ENCODE assay signal across 25 cellular contexts in the genomic region with DNA sequence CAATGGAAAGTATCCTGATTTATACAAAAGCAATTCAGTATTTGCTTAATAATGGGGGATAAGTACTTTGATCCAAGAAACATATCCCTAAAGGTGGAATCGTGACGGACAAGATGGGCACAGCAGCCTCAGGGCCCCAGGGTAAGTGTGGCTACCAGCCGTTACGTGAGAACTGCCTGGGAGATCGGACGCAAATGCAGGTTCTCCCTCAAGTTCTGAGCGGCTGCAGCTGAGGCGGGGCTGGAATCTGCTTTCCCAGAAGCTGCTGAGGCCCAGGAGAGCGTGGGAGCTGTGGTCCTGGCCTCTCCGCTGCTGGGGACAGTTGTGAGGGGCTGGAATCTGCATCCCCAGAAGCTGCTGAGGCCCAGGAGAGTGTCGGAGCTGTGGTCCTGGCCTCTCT. TPM values are rescaled to one million over a fixed set of nuclear protein-coding genes. Genes with fewer than 3 reads are reported as not detected.
"Had no signal": no experiment of that assay in that cellular context is flagged by ENCODE, and none has a peak within 500 bp of the region (broad histone marks: within the 10 kb centered on the region; RNA-seq: fewer than 3 reads in every experiment).

No MANE protein-coding gene starts in this region.

- H3K4me3 ChIP-seq: breast epithelium, SJCRH30 had no signal

- H3K4me1 ChIP-seq: breast epithelium, SJCRH30 had no signal

- ATAC-seq: activated CD8-positive, alpha-beta memory T cell treated with anti-CD3 and anti-CD28 coated beads, Interleukin-2, amount 10 ng/mL, durations not matched to agents 7 days and 5 days; activated T-helper 17 cell treated with anti-CD3 and anti-CD28 coated beads, Interleukin-2, amount 50 U/mL, for 72 hours had no signal

- H3K27me3 ChIP-seq: breast epithelium, SJCRH30 had no signal

- H3K27ac ChIP-seq: breast epithelium, SJCRH30 had no signal

- DNase-seq: activated CD4-positive, alpha-beta T cell treated with anti-CD3 and anti-CD28 coated beads for 48 hours; activated CD4-positive, alpha-beta T cell treated with anti-CD3 and anti-CD28 coated beads, Interleukin-2, amount 50 U/mL, for 48 hours; activated CD4-positive, CD25-positive, alpha-beta regulatory T cell treated with anti-CD3 and anti-CD28 coated beads, Interleukin-2, amount 50 U/mL, for 72 hours; activated CD8-positive, alpha-beta memory T cell treated with anti-CD3 and anti-CD28 coated beads, Interleukin-2, amount 10 ng/mL, durations not matched to agents 7 days and 5 days; activated T-cell treated with anti-CD3 and anti-CD28 coated beads, Interleukin-2, amount 50 U/mL, for 48 hours; IMR-90; Kasumi-1; KBM-7; NCI-H1105 treated with DMSO at 0.1 percent for 48 hours; NCI-H1436 treated with DMSO at 0.1 percent for 48 hours; NCI-H187; NCI-H2081 treated with DMSO at 0.1 percent for 48 hours; NCI-H2171 treated with DMSO at 0.1 percent for 48 hours; NCI-H226; NCI-H526 treated with DMSO at 0.1 percent for 48 hours; NCI-H82; Right ventricle myocardium superior; SJCRH30; SK-N-SH had no signal

- H3K36me3 ChIP-seq: breast epithelium, SJCRH30 had no signal

- H3K4me2 ChIP-seq: SK-N-SH had no signal

- H3K9ac ChIP-seq: SK-N-SH had no signal

- H3K9me3 ChIP-seq: breast epithelium, SJCRH30 had no signal

RNA-seq across cellular contexts. Expression of gene FOXL3, which starts 13.5 kb away (rescaled TPM):
- total RNA-seq: activated CD8-positive, alpha-beta memory T cell treated with anti-CD3 and anti-CD28 coated beads, Interleukin-2, amount 10 ng/mL, durations not matched to agents 7 days and 5 days; activated T-helper 17 cell treated with anti-CD3 and anti-CD28 coated beads, Interleukin-2, amount 50 U/mL, for 72 hours; aorta; breast epithelium; IMR-90; NCI-H460; OCI-LY7; Right ventricle myocardium superior; RPMI7951; SJCRH30 had no signal
- polyA plus RNA-seq: aorta, IMR-90, SK-N-SH had no signal
